ENCODE assay signal across 9 cellular contexts in genomic region chr12:64824130-64824499, GRCh38. TPM values are rescaled to one million over a fixed set of nuclear protein-coding genes. Genes with fewer than 3 reads are reported as not detected.
A peak's percentile ranks its signal among the peaks of the same experiment; 100 is the strongest.
DNase-seq lines count a peak whose midpoint lies in the region; ATAC-seq, FAIRE-seq and TF ChIP-seq lines count a peak whose summit lies in the region.
"Had no signal": no experiment of that assay in that cellular context is flagged by ENCODE, and none has a peak within 500 bp of the region (broad histone marks: within the 10 kb centered on the region; RNA-seq: fewer than 3 reads in every experiment).

No MANE protein-coding gene starts in this region.

- H3K27me3 Mint-ChIP-seq in CD8-positive, alpha-beta memory T cell = peaks cover 46 to 74% of the 10 kb centered on the region in 2 donors
- peaks cover 42 to 57% (median 45%) of the 10 kb centered on the region in 5 donors for H3K27me3 Mint-ChIP-seq in naive thymus-derived CD4-positive, alpha-beta T cell

- peak overlapping the region; percentile 60 to 76 (median 71) for H3K4me3 Mint-ChIP-seq in CD8-positive, alpha-beta memory T cell
- H3K4me3 Mint-ChIP-seq in naive thymus-derived CD4-positive, alpha-beta T cell = peak overlapping the region in 9 of 10 donors; percentile 37 to 82 (median 65)

- no peak for TF ChIP-seq CTCF in bronchial epithelial cell (IDR thresholded peaks at IDR 0.05; ENCODE audit: insufficient read depth, low read length, severe bottlenecking)

- no peak overlapping the region for H3K27ac ChIP-seq in CD8-positive, alpha-beta memory T cell (ENCODE audit: low read depth, low read length)
- H3K27ac ChIP-seq in naive thymus-derived CD4-positive, alpha-beta T cell (ENCODE audit: low read depth, low read length) = no peak overlapping the region

- CTCF ChIA-PET in CD8-positive, alpha-beta memory T cell (lab: Charles Lee) = interaction anchor here (2.2 kb wide), 1 partner anchor 28 kb away, joined by 6 read pairs; no protein-coding TSS in a partner anchor
- CTCF ChIA-PET in naive thymus-derived CD4-positive, alpha-beta T cell (lab: Charles Lee) = no interaction called here

- FAIRE-seq in bronchial epithelial cell (lab: Jason Lieb, UNC) = no peak
- FAIRE-seq: endometrium had no signal

- H3K9me3 ChIP-seq in CD8-positive, alpha-beta memory T cell (ENCODE audit: low read length) = no peaks in the 10 kb centered on the region
- H3K9me3 ChIP-seq in naive thymus-derived CD4-positive, alpha-beta T cell (ENCODE audit: control insufficient read depth in 2 of 3, low read length in 3 of 3) = no peaks in the 10 kb centered on the region

- H3K36me3 ChIP-seq in CD8-positive, alpha-beta memory T cell (ENCODE audit: insufficient read depth, low read length) = no peaks in the 10 kb centered on the region
- no peaks in the 10 kb centered on the region for H3K36me3 ChIP-seq in bronchial epithelial cell (ENCODE audit: control insufficient read depth, insufficient read depth, low read length)
- no peaks in the 10 kb centered on the region for H3K36me3 ChIP-seq in naive thymus-derived CD4-positive, alpha-beta T cell (ENCODE audit: control insufficient read depth in 2 of 3, insufficient read depth in 3 of 3, low read length in 3 of 3)

- intact Hi-C loops in naive thymus-derived CD4-positive, alpha-beta T cell (cut with micrococcal nuclease) = no loop called here

- peak; percentile 18 for ATAC-seq in HG02870 (IDR thresholded peaks at IDR 0.05; ENCODE audit: unreplicated experiment)
- peak; percentile 16 for ATAC-seq in naive thymus-derived CD4-positive, alpha-beta T cell
- ATAC-seq in HG03457 (IDR thresholded peaks at IDR 0.05; ENCODE audit: unreplicated experiment) = no peak

- no peak overlapping the region for H3K27ac Mint-ChIP-seq in CD8-positive, alpha-beta memory T cell
- no peak overlapping the region for H3K27ac Mint-ChIP-seq in naive thymus-derived CD4-positive, alpha-beta T cell

- peaks cover 17 to 25% (median 20%) of the 10 kb centered on the region in 3 donors for H3K4me1 Mint-ChIP-seq in CD8-positive, alpha-beta memory T cell
- peaks cover 7 to 21% (median 17%) of the 10 kb centered on the region in 7 donors for H3K4me1 Mint-ChIP-seq in naive thymus-derived CD4-positive, alpha-beta T cell

- DNase-seq in CD8-positive, alpha-beta memory T cell = no peak
- DNase-seq in bronchial epithelial cell (ENCODE audit: low read depth) (no peak), NCI-H2107 (lab: John Stamatoyannopoulos, UW) (no peak), retina (no peak)
- no peak for DNase-seq in naive thymus-derived CD4-positive, alpha-beta T cell
- no peak for DNase-seq in activated effector memory CD4-positive, alpha-beta T cell treated with Interleukin-2 at 50 U/mL for 16 hours

- H3K4me1 ChIP-seq in CD8-positive, alpha-beta memory T cell (ENCODE audit: insufficient read depth, low read length) = peaks cover 15% of the 10 kb centered on the region
- peaks cover 9 to 13% of the 10 kb centered on the region in 2 donors for H3K4me1 ChIP-seq in naive thymus-derived CD4-positive, alpha-beta T cell (ENCODE audit: control insufficient read depth in 2 of 2, insufficient read depth in 2 of 2, low read length in 2 of 2)

- H3K27me3 ChIP-seq in CD8-positive, alpha-beta memory T cell (ENCODE audit: insufficient read depth, low read length, poor library complexity, severe bottlenecking) = peaks cover 36% of the 10 kb centered on the region
- peaks cover 19% of the 10 kb centered on the region for H3K27me3 ChIP-seq in bronchial epithelial cell (ENCODE audit: control insufficient read depth, insufficient read depth, low read length)
- peaks cover 12 to 17% of the 10 kb centered on the region in 2 donors for H3K27me3 ChIP-seq in naive thymus-derived CD4-positive, alpha-beta T cell (ENCODE audit: control insufficient read depth in 2 of 2, insufficient read depth in 2 of 2, low read length in 2 of 2)

- peaks cover 0 to 3% (median 2%) of the 10 kb centered on the region in 5 donors for H3K9me3 Mint-ChIP-seq in CD8-positive, alpha-beta memory T cell
- H3K9me3 Mint-ChIP-seq in naive thymus-derived CD4-positive, alpha-beta T cell = peaks cover 0 to 20% (median 8%) of the 10 kb centered on the region in 11 donors

- no peaks in the 10 kb centered on the region for H3K36me3 Mint-ChIP-seq in CD8-positive, alpha-beta memory T cell
- H3K36me3 Mint-ChIP-seq in naive thymus-derived CD4-positive, alpha-beta T cell = peaks cover 0 to 5% (median 0%) of the 10 kb centered on the region in 5 donors

- POLR2A ChIA-PET in CD8-positive, alpha-beta memory T cell (lab: Charles Lee) = no interaction called here
- POLR2A ChIA-PET in naive thymus-derived CD4-positive, alpha-beta T cell (lab: Charles Lee) = no interaction called here

- H3K4me3 ChIP-seq in CD8-positive, alpha-beta memory T cell (ENCODE audit: low read length) = peak overlapping the region; percentile 32
- H3K4me3 ChIP-seq in bronchial epithelial cell (ENCODE audit: low read depth, low read length) = peak overlapping the region; percentile 14
- H3K4me3 ChIP-seq in naive thymus-derived CD4-positive, alpha-beta T cell (ENCODE audit: low read length) = peak overlapping the region; percentile 42

RNA-seq across cellular contexts. Expression of gene TBC1D30, which starts 0.3 kb away (rescaled TPM):
- total RNA-seq in CD8-positive, alpha-beta memory T cell = 1 to 10 TPM; 1.7 TPM
- polyA plus RNA-seq in CD8-positive, alpha-beta memory T cell = not detected
- 2.6 and 4.2 TPM in 2 replicates for total RNA-seq in bronchial epithelial cell
- total RNA-seq in naive thymus-derived CD4-positive, alpha-beta T cell = 1 to 10 TPM in 2 of 5 experiments, under 1 TPM in 2, not detected in 1; 0.45 to 1.5 (median 0.80) TPM
- polyA plus RNA-seq in naive thymus-derived CD4-positive, alpha-beta T cell = under 1 TPM; 0.13 to 0.52 TPM
